Comparison of ENCODE assay signal across 9 cellular contexts in genomic region chr5:168851902-168852321, GRCh38.
DNase-seq lines count a peak whose midpoint lies in the region; ATAC-seq, FAIRE-seq and TF ChIP-seq lines count a peak whose summit lies in the region.
"Had no signal": no experiment of that assay in that cellular context is flagged by ENCODE, and none has a peak within 500 bp of the region (broad histone marks: within the 10 kb centered on the region; RNA-seq: fewer than 3 reads in every experiment).

No MANE protein-coding gene starts in this region.

- DNase-seq in activated naive CD4-positive, alpha-beta T cell treated with anti-CD3 and anti-CD28 coated beads, Interleukin-2, amount 10 ng/mL, durations not matched to agents 7 days and 5 days, result peak; percentile 42
- no peak for DNase-seq in activated naive CD4-positive, alpha-beta T cell (lab: John Stamatoyannopoulos, UW)
- DNase-seq in HT-29 (ENCODE audit: low spot score) (peak; percentile 52), bronchial epithelial cell (ENCODE audit: low read depth) (peak; percentile 44), 8988T (no peak), amniotic stem cell (lab: John Stamatoyannopoulos, UW) (no peak)
- peak; percentile 3 to 33 for DNase-seq in stimulated activated naive CD8-positive, alpha-beta T cell treated with anti-CD3 and anti-CD28 coated beads, Interleukin-15, amount 100 ng/mL, for 72 hours

- H3K4me1 Mint-ChIP-seq in activated naive CD4-positive, alpha-beta T cell treated with anti-CD3 and anti-CD28 coated beads, Interleukin-2, amount 10 ng/mL, durations not matched to agents 7 days and 5 days, result peaks cover 15% of the 10 kb centered on the region
- peaks cover 40% of the 10 kb centered on the region for H3K4me1 Mint-ChIP-seq in stimulated activated naive CD8-positive, alpha-beta T cell treated with anti-CD3 and anti-CD28 coated beads, Interleukin-15, amount 100 ng/mL, for 72 hours
- no peaks in the 10 kb centered on the region for H3K4me1 Mint-ChIP-seq in stimulated activated memory B cell treated with anti-CD40 and anti-IgM and Interleukin-4, amounts not matched to agents 10 μg/mL and 1 μg/mL and 100 μg/mL, for 72 hours

- peak; percentile 83 for ATAC-seq in stimulated activated naive CD8-positive, alpha-beta T cell treated with anti-CD3 and anti-CD28 coated beads, Interleukin-15, amount 100 ng/mL, for 72 hours
- ATAC-seq in stimulated activated memory B cell treated with anti-CD40 and anti-IgM and Interleukin-4, amounts not matched to agents 10 μg/mL and 1 μg/mL and 100 μg/mL, for 72 hours, result no peak

- TF ChIP-seq CTCF in bronchial epithelial cell (IDR thresholded peaks at IDR 0.05; ENCODE audit: insufficient read depth, low read length, severe bottlenecking), result no peak

- peaks cover 9% of the 10 kb centered on the region for H3K27me3 ChIP-seq in bronchial epithelial cell (ENCODE audit: control insufficient read depth, insufficient read depth, low read length)

- FAIRE-seq in bronchial epithelial cell (lab: Jason Lieb, UNC), result no peak
- FAIRE-seq: keratinocyte had no signal

- no peaks in the 10 kb centered on the region for H3K9me3 Mint-ChIP-seq in activated naive CD4-positive, alpha-beta T cell treated with anti-CD3 and anti-CD28 coated beads, Interleukin-2, amount 10 ng/mL, durations not matched to agents 7 days and 5 days
- H3K9me3 Mint-ChIP-seq in stimulated activated naive CD8-positive, alpha-beta T cell treated with anti-CD3 and anti-CD28 coated beads, Interleukin-15, amount 100 ng/mL, for 72 hours, result no peaks in the 10 kb centered on the region
- H3K9me3 Mint-ChIP-seq in stimulated activated memory B cell treated with anti-CD40 and anti-IgM and Interleukin-4, amounts not matched to agents 10 μg/mL and 1 μg/mL and 100 μg/mL, for 72 hours, result no peaks in the 10 kb centered on the region

- H3K4me3 ChIP-seq in bronchial epithelial cell (ENCODE audit: low read depth, low read length), result no peak overlapping the region

- CTCF ChIA-PET in activated naive CD4-positive, alpha-beta T cell treated with anti-CD3 and anti-CD28 coated beads, Interleukin-2, amount 10 ng/mL, durations not matched to agents 7 days and 5 days (lab: Charles Lee), result no interaction called here

- H3K4me3 Mint-ChIP-seq in activated naive CD4-positive, alpha-beta T cell treated with anti-CD3 and anti-CD28 coated beads, Interleukin-2, amount 10 ng/mL, durations not matched to agents 7 days and 5 days, result no peak overlapping the region
- H3K4me3 Mint-ChIP-seq in stimulated activated naive CD8-positive, alpha-beta T cell treated with anti-CD3 and anti-CD28 coated beads, Interleukin-15, amount 100 ng/mL, for 72 hours, result peak overlapping the region; percentile 40 to 61
- H3K4me3 Mint-ChIP-seq in stimulated activated memory B cell treated with anti-CD40 and anti-IgM and Interleukin-4, amounts not matched to agents 10 μg/mL and 1 μg/mL and 100 μg/mL, for 72 hours, result no peak overlapping the region

- H3K36me3 ChIP-seq in bronchial epithelial cell (ENCODE audit: control insufficient read depth, insufficient read depth, low read length), result no peaks in the 10 kb centered on the region

- peak overlapping the region; percentile 56 for H3K27ac Mint-ChIP-seq in activated naive CD4-positive, alpha-beta T cell treated with anti-CD3 and anti-CD28 coated beads, Interleukin-2, amount 10 ng/mL, durations not matched to agents 7 days and 5 days
- peak overlapping the region; percentile 63 to 90 for H3K27ac Mint-ChIP-seq in stimulated activated naive CD8-positive, alpha-beta T cell treated with anti-CD3 and anti-CD28 coated beads, Interleukin-15, amount 100 ng/mL, for 72 hours
- H3K27ac Mint-ChIP-seq in stimulated activated memory B cell treated with anti-CD40 and anti-IgM and Interleukin-4, amounts not matched to agents 10 μg/mL and 1 μg/mL and 100 μg/mL, for 72 hours, result no peak overlapping the region

- peaks cover 20% of the 10 kb centered on the region for H3K27me3 Mint-ChIP-seq in activated naive CD4-positive, alpha-beta T cell treated with anti-CD3 and anti-CD28 coated beads, Interleukin-2, amount 10 ng/mL, durations not matched to agents 7 days and 5 days
- peaks cover 25% of the 10 kb centered on the region for H3K27me3 Mint-ChIP-seq in stimulated activated naive CD8-positive, alpha-beta T cell treated with anti-CD3 and anti-CD28 coated beads, Interleukin-15, amount 100 ng/mL, for 72 hours
- peaks cover 14% of the 10 kb centered on the region for H3K27me3 Mint-ChIP-seq in stimulated activated memory B cell treated with anti-CD40 and anti-IgM and Interleukin-4, amounts not matched to agents 10 μg/mL and 1 μg/mL and 100 μg/mL, for 72 hours

- H3K36me3 Mint-ChIP-seq in activated naive CD4-positive, alpha-beta T cell treated with anti-CD3 and anti-CD28 coated beads, Interleukin-2, amount 10 ng/mL, durations not matched to agents 7 days and 5 days, result no peaks in the 10 kb centered on the region
- no peaks in the 10 kb centered on the region for H3K36me3 Mint-ChIP-seq in stimulated activated memory B cell treated with anti-CD40 and anti-IgM and Interleukin-4, amounts not matched to agents 10 μg/mL and 1 μg/mL and 100 μg/mL, for 72 hours

Comparison
In these comparisons a context has a peak if more than half of its experiments do, and no peak if none do; other contexts are left out.
1. DNase-seq: peak in activated naive CD4-positive, alpha-beta T cell treated with anti-CD3 and anti-CD28 coated beads, Interleukin-2, amount 10 ng/mL, durations not matched to agents 7 days and 5 days (single experiment), HT-29 (single experiment), bronchial epithelial cell (single experiment) and stimulated activated naive CD8-positive, alpha-beta T cell treated with anti-CD3 and anti-CD28 coated beads, Interleukin-15, amount 100 ng/mL, for 72 hours (2 of 2); none in activated naive CD4-positive, alpha-beta T cell (0 of 4), 8988T (single experiment) and amniotic stem cell (single experiment).
2. H3K4me3 Mint-ChIP-seq: peak in stimulated activated naive CD8-positive, alpha-beta T cell treated with anti-CD3 and anti-CD28 coated beads, Interleukin-15, amount 100 ng/mL, for 72 hours (2 of 2); none in activated naive CD4-positive, alpha-beta T cell treated with anti-CD3 and anti-CD28 coated beads, Interleukin-2, amount 10 ng/mL, durations not matched to agents 7 days and 5 days (single experiment) and stimulated activated memory B cell treated with anti-CD40 and anti-IgM and Interleukin-4, amounts not matched to agents 10 μg/mL and 1 μg/mL and 100 μg/mL, for 72 hours (single experiment).